ENCODE assay signal across 24 cellular contexts in the genomic region with DNA sequence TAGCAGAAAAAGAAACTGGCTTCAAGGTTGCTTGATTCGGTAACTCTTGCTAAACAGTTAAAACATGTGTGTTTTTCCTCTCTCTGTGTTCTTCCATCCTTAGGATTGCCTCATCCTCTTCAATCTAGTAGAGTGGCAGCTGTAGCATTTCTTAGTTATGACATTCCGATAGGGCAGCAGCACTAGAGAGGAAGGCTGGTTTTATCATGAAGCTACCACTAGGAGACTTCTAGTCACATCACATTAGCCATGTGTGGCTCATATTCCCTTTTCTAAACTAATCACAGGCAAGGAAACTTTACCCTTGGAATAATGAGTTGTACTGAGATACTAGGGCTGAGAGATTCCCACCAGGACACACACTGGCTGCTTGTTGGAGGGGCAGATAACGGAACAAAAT.
DNase-seq lines count a peak whose midpoint lies in the region; ATAC-seq, FAIRE-seq and TF ChIP-seq lines count a peak whose summit lies in the region.
"Had no signal": no experiment of that assay in that cellular context is flagged by ENCODE, and none has a peak within 500 bp of the region (broad histone marks: within the 10 kb centered on the region; RNA-seq: fewer than 3 reads in every experiment).

No MANE protein-coding gene starts in this region.

- no peaks in the 10 kb centered on the region for H3K9me3 ChIP-seq in cardiac muscle cell (ENCODE audit: low read depth)
- H3K9me3 ChIP-seq in OCI-LY3 (ENCODE audit: insufficient read depth, low read length) = no peaks in the 10 kb centered on the region
- H3K9me3 ChIP-seq in H1 (ENCODE audit: insufficient read depth in 2 of 2, low read depth in 1 of 2, low read length in 1 of 2) = no peaks in the 10 kb centered on the region
- H3K9me3 ChIP-seq: HAP-1, lower lobe of right lung, ovary, sigmoid colon, transverse colon had no signal

- H3K36me3 Mint-ChIP-seq in type B pancreatic cell = no peaks in the 10 kb centered on the region
- no peaks in the 10 kb centered on the region for H3K36me3 Mint-ChIP-seq in activated T-cell treated with anti-CD3 and anti-CD28 coated beads, Interleukin-2, amount 50 U/mL, for 72 hours (ENCODE audit: insufficient read depth in 2 of 2)
- H3K36me3 Mint-ChIP-seq: activated naive CD4-positive, alpha-beta T cell treated with anti-CD3 and anti-CD28 coated beads, Interleukin-2, amount 50 U/mL, for 24 hours; immature natural killer cell had no signal

- TF ChIP-seq EP300 in H1 (IDR thresholded peaks at IDR 0.05; ENCODE audit: borderline replicate concordance in 1 of 2, low read depth in 2 of 2, low read length in 2 of 2) = no peak

- no peaks in the 10 kb centered on the region for H3K79me1 ChIP-seq in H1 (ENCODE audit: low read depth, low read length)

- no peak overlapping the region for H3K27ac Mint-ChIP-seq in type B pancreatic cell
- no peak overlapping the region for H3K27ac Mint-ChIP-seq in activated T-cell treated with anti-CD3 and anti-CD28 coated beads, Interleukin-2, amount 50 U/mL, for 72 hours
- H3K27ac Mint-ChIP-seq: activated naive CD4-positive, alpha-beta T cell treated with anti-CD3 and anti-CD28 coated beads, Interleukin-2, amount 50 U/mL, for 24 hours; activated T-cell treated with anti-CD3 and anti-CD28 coated beads, Interleukin-2, amount 50 U/mL, for 24 hours; CD4-positive, alpha-beta T cell; immature natural killer cell; stimulated activated naive CD8-positive, alpha-beta T cell treated with anti-CD3 and anti-CD28 coated beads, Interleukin-15, Interleukin-2, amounts not matched to agents 100 ng/mL and 50 ng/mL, for 24 hours had no signal

- no peak overlapping the region for H3K23ac ChIP-seq in H1 (ENCODE audit: insufficient read length)

- H3K4ac ChIP-seq in H1 (replicated peaks; ENCODE audit: insufficient read length, low read depth, low read length) = no peak overlapping the region

- H3K18ac ChIP-seq in H1 (ENCODE audit: extremely low read depth, low read length) = no peak overlapping the region

- H3K9ac ChIP-seq in OCI-LY3 (ENCODE audit: low read length) (no peak overlapping the region), H1 (replicated peaks in 1 of 4; ENCODE audit: extremely low read depth in 1 of 4, low read depth in 3 of 4, low read length in 3 of 4) (no peak overlapping the region)

- no peaks in the 10 kb centered on the region for H3K23me2 ChIP-seq in H1 (ENCODE audit: low read depth, low read length)

- FAIRE-seq in H1 (lab: Jason Lieb, UNC) (no peak), urothelium cell line (lab: Jason Lieb, UNC) (no peak)

- H2BK20ac ChIP-seq in H1 (ENCODE audit: low read length) = no peak overlapping the region

- no peak overlapping the region for H2BK15ac ChIP-seq in H1 (ENCODE audit: low read length)

- no peaks in the 10 kb centered on the region for H3K27me3 Mint-ChIP-seq in type B pancreatic cell
- H3K27me3 Mint-ChIP-seq in activated T-cell treated with anti-CD3 and anti-CD28 coated beads, Interleukin-2, amount 50 U/mL, for 72 hours (ENCODE audit: low read depth) = peaks cover 9% of the 10 kb centered on the region
- H3K27me3 Mint-ChIP-seq: activated naive CD4-positive, alpha-beta T cell treated with anti-CD3 and anti-CD28 coated beads, Interleukin-2, amount 50 U/mL, for 24 hours; activated T-cell treated with anti-CD3 and anti-CD28 coated beads, Interleukin-2, amount 50 U/mL, for 24 hours had no signal

- no peak overlapping the region for H2BK120ac ChIP-seq in H1 (replicated peaks; ENCODE audit: low read depth, low read length)

- H3K79me2 ChIP-seq in OCI-LY3 (ENCODE audit: low read length) = no peaks in the 10 kb centered on the region
- H3K79me2 ChIP-seq in H1 (ENCODE audit: control insufficient read depth in 1 of 2, insufficient read depth in 2 of 2, low read length in 2 of 2) = no peaks in the 10 kb centered on the region

- CTCF ChIA-PET in H1 (lab: Charles Lee; ENCODE audit: partially characterized antibody) = interaction anchor here (1.8 kb wide), 1 partner anchor 9 kb away, joined by 6 read pairs; no protein-coding TSS in a partner anchor

- H4K8ac ChIP-seq in H1 (ENCODE audit: extremely low read depth, insufficient read depth, low read length) = no peak overlapping the region

- intact Hi-C loops in left cardiac atrium (cut with DNase I) = no loop called here

- TF ChIP-seq POLR2A in H1 (IDR thresholded peaks at IDR 0.05; ENCODE audit: control extremely low read depth in 1 of 2, low read depth in 2 of 2, low read length in 2 of 2) = no peak

- no peak overlapping the region for H3K14ac ChIP-seq in H1 (ENCODE audit: insufficient read length)

- H4K20me1 ChIP-seq in OCI-LY3 (ENCODE audit: insufficient read depth, low read length) (no peaks in the 10 kb centered on the region), H1 (replicated peaks in 1 of 2; ENCODE audit: control insufficient read depth in 1 of 2, insufficient read depth in 2 of 2, low read length in 2 of 2) (no peaks in the 10 kb centered on the region)

- TF ChIP-seq RAD21 in H1 (IDR thresholded peaks at IDR 0.05 in 1 of 2, conservative IDR thresholded peaks at IDR 0.05 in 1 of 2; ENCODE audit: low read depth in 2 of 2, low read length in 2 of 2) = peak; percentile 30 to 34

- POLR2A ChIA-PET in H1 (lab: Charles Lee; ENCODE audit: partially characterized antibody) = no interaction called here

- no peak for ATAC-seq in left cardiac atrium
- ATAC-seq in activated T-cell treated with anti-CD3 and anti-CD28 coated beads, Interleukin-2, amount 50 U/mL, for 72 hours (replicated peaks in 1 of 2) = no peak
- ATAC-seq: lower lobe of right lung had no signal

- H4K5ac ChIP-seq in H1 (ENCODE audit: insufficient read length, low read depth, low read length) = no peak overlapping the region

- H3K9me3 Mint-ChIP-seq in type B pancreatic cell = no peaks in the 10 kb centered on the region
- no peaks in the 10 kb centered on the region for H3K9me3 Mint-ChIP-seq in activated T-cell treated with anti-CD3 and anti-CD28 coated beads, Interleukin-2, amount 50 U/mL, for 72 hours
- H3K9me3 Mint-ChIP-seq: activated naive CD4-positive, alpha-beta T cell treated with anti-CD3 and anti-CD28 coated beads, Interleukin-2, amount 50 U/mL, for 24 hours; activated T-cell treated with anti-CD3 and anti-CD28 coated beads, Interleukin-2, amount 50 U/mL, for 24 hours; CD4-positive, alpha-beta T cell; immature natural killer cell; stimulated activated naive CD8-positive, alpha-beta T cell treated with anti-CD3 and anti-CD28 coated beads, Interleukin-15, Interleukin-2, amounts not matched to agents 100 ng/mL and 50 ng/mL, for 24 hours had no signal

- no peak overlapping the region for H3K56ac ChIP-seq in H1 (replicated peaks; ENCODE audit: insufficient read length, low read depth, low read length)

- DNase-seq in cardiac muscle cell (ENCODE audit: low read depth in 1 of 2, low spot score in 1 of 2) (peak in 1 of 2 donors; percentile 42), left cardiac atrium (no peak), H1 (ENCODE audit: low read depth in 1 of 2, low spot score in 2 of 2) (no peak), type B pancreatic cell (ENCODE audit: extremely low spot score, unreplicated experiment) (no peak), urothelium cell line (ENCODE audit: low spot score) (no peak)
- DNase-seq in activated T-cell treated with anti-CD3 and anti-CD28 coated beads, Interleukin-2, amount 50 U/mL, for 72 hours = no peak
- no peak for DNase-seq in stimulated activated naive CD4-positive, alpha-beta T cell treated with Interleukin-2 at 50 U/mL for 16 hours (lab: John Stamatoyannopoulos, UW)
- DNase-seq: activated CD4-positive, alpha-beta T cell treated with anti-CD3 and anti-CD28 coated beads, Interleukin-2, amount 50 U/mL, for 4 hours; activated T-cell treated with anti-CD3 and anti-CD28 coated beads, Interleukin-2, amount 50 U/mL, for 24 hours; CD4-positive, alpha-beta T cell; DMS79; erythroblast; immature natural killer cell; Karpas-422; lower lobe of right lung; NCI-H1105 treated with DMSO at 0.1 percent for 48 hours; NK-92 treated with Interleukin-12 subunit alpha and Interleukin-12 subunit beta, amount 100 ng/mL, for 24 hours; ovary; sigmoid colon; transverse colon had no signal

- H3K4me1 ChIP-seq in cardiac muscle cell (ENCODE audit: low read depth) = peaks cover 4% of the 10 kb centered on the region
- H3K4me1 ChIP-seq in OCI-LY3 (ENCODE audit: low read length) = no peaks in the 10 kb centered on the region
- no peaks in the 10 kb centered on the region for H3K4me1 ChIP-seq in H1 (replicated peaks in 1 of 4; ENCODE audit: control insufficient read depth in 3 of 4, insufficient read depth in 4 of 4, low read length in 3 of 4)
- H3K4me1 ChIP-seq: HAP-1, lower lobe of right lung, sigmoid colon, transverse colon had no signal

- H3K4me1 Mint-ChIP-seq in type B pancreatic cell (ENCODE audit: unreplicated experiment) = no peaks in the 10 kb centered on the region
- no peaks in the 10 kb centered on the region for H3K4me1 Mint-ChIP-seq in activated T-cell treated with anti-CD3 and anti-CD28 coated beads, Interleukin-2, amount 50 U/mL, for 72 hours (ENCODE audit: low read depth)
- H3K4me1 Mint-ChIP-seq: activated naive CD4-positive, alpha-beta T cell treated with anti-CD3 and anti-CD28 coated beads, Interleukin-2, amount 50 U/mL, for 24 hours; immature natural killer cell had no signal

- peak; percentile 17 for TF ChIP-seq CTCF in cardiac muscle cell (IDR thresholded peaks at IDR 0.05; ENCODE audit: low read depth, low read length)
- peak; percentile 14; the same call in 1 of the 2 replicates for TF ChIP-seq CTCF in OCI-LY3 (IDR thresholded peaks at IDR 0.05; ENCODE audit: low read depth, low read length)
- TF ChIP-seq CTCF in H1 (IDR thresholded peaks at IDR 0.05; ENCODE audit: control extremely low read depth in 1 of 3, insufficient read depth in 1 of 3, low read depth in 1 of 3, low read length in 3 of 3) = peak in 1 of 3 experiments; percentile 31; a peak in 1 of 4 replicates
- TF ChIP-seq CTCF in type B pancreatic cell (conservative IDR thresholded peaks at IDR 0.05) = peak; percentile 20

- H4K91ac ChIP-seq in H1 (replicated peaks; ENCODE audit: insufficient read length, low read length) = no peak overlapping the region

- no peak overlapping the region for H3K4me2 ChIP-seq in OCI-LY3 (ENCODE audit: low read length)
- H3K4me2 ChIP-seq in H1 (ENCODE audit: insufficient read depth in 1 of 2, low read depth in 2 of 2, low read length in 2 of 2) = no peak overlapping the region

- no peak overlapping the region for H2AK5ac ChIP-seq in H1 (ENCODE audit: low read depth, low read length)

- H3K36me3 ChIP-seq in cardiac muscle cell (no peaks in the 10 kb centered on the region), OCI-LY3 (replicated peaks; ENCODE audit: low read depth, low read length) (no peaks in the 10 kb centered on the region), H1 (ENCODE audit: control insufficient read depth in 2 of 4, insufficient read depth in 4 of 4, low read length in 3 of 4) (no peaks in the 10 kb centered on the region)
- H3K36me3 ChIP-seq: HAP-1, lower lobe of right lung, ovary, sigmoid colon, transverse colon had no signal

- WGBS in H1 (ENCODE audit: extremely low coverage in 1 of 2, insufficient coverage in 1 of 2, insufficient read length in 1 of 2, insufficient replicate concordance in 2 of 2, low coverage in 1 of 2, low lambda C conversion rate in 2 of 2, missing lambda C conversion rate in 1 of 2), 2 experiments = 96% methylated on average over 3 of the region's 3 CpGs; no CpG with 5 or more reads in 1 of the 2 experiments

- H3K4me3 Mint-ChIP-seq in type B pancreatic cell = no peak overlapping the region
- H3K4me3 Mint-ChIP-seq in activated T-cell treated with anti-CD3 and anti-CD28 coated beads, Interleukin-2, amount 50 U/mL, for 72 hours = no peak overlapping the region
- H3K4me3 Mint-ChIP-seq: activated naive CD4-positive, alpha-beta T cell treated with anti-CD3 and anti-CD28 coated beads, Interleukin-2, amount 50 U/mL, for 24 hours; activated T-cell treated with anti-CD3 and anti-CD28 coated beads, Interleukin-2, amount 50 U/mL, for 24 hours; CD4-positive, alpha-beta T cell; immature natural killer cell; stimulated activated naive CD8-positive, alpha-beta T cell treated with anti-CD3 and anti-CD28 coated beads, Interleukin-15, Interleukin-2, amounts not matched to agents 100 ng/mL and 50 ng/mL, for 24 hours had no signal

- H3K27ac ChIP-seq in cardiac muscle cell = no peak overlapping the region
- H3K27ac ChIP-seq in OCI-LY3 (ENCODE audit: low read length) = no peak overlapping the region
- H3K27ac ChIP-seq in H1 (ENCODE audit: low read depth, low read length) = no peak overlapping the region
- H3K27ac ChIP-seq: lower lobe of right lung, ovary, sigmoid colon, transverse colon had no signal

- H2AFZ ChIP-seq in OCI-LY3 (ENCODE audit: low read depth, low read length) (no peak overlapping the region), H1 (ENCODE audit: low read length) (no peak overlapping the region)

- no peak overlapping the region for H2BK12ac ChIP-seq in H1 (ENCODE audit: low read depth, low read length)

- H3K27me3 ChIP-seq in cardiac muscle cell = no peaks in the 10 kb centered on the region
- H3K27me3 ChIP-seq in OCI-LY3 (ENCODE audit: low read depth, low read length) = no peaks in the 10 kb centered on the region
- no peaks in the 10 kb centered on the region for H3K27me3 ChIP-seq in H1 (replicated peaks in 1 of 4; ENCODE audit: control insufficient read depth in 3 of 4, extremely low read depth in 1 of 4, insufficient read depth in 3 of 4, low read length in 3 of 4)
- H3K27me3 ChIP-seq: ovary, sigmoid colon, transverse colon had no signal

- H2BK5ac ChIP-seq in H1 (ENCODE audit: low read depth, low read length) = no peak overlapping the region

- H3K4me3 ChIP-seq in cardiac muscle cell (no peak overlapping the region), OCI-LY3 (ENCODE audit: low read length) (no peak overlapping the region), H1 (ENCODE audit: extremely low read depth in 1 of 4, insufficient read depth in 2 of 4, low read depth in 3 of 4, low read length in 4 of 4) (no peak overlapping the region)
- H3K4me3 ChIP-seq: HAP-1, lower lobe of right lung, ovary, sigmoid colon, transverse colon had no signal
